8 cellular contexts compared by ENCODE assay signal in the genomic region with DNA sequence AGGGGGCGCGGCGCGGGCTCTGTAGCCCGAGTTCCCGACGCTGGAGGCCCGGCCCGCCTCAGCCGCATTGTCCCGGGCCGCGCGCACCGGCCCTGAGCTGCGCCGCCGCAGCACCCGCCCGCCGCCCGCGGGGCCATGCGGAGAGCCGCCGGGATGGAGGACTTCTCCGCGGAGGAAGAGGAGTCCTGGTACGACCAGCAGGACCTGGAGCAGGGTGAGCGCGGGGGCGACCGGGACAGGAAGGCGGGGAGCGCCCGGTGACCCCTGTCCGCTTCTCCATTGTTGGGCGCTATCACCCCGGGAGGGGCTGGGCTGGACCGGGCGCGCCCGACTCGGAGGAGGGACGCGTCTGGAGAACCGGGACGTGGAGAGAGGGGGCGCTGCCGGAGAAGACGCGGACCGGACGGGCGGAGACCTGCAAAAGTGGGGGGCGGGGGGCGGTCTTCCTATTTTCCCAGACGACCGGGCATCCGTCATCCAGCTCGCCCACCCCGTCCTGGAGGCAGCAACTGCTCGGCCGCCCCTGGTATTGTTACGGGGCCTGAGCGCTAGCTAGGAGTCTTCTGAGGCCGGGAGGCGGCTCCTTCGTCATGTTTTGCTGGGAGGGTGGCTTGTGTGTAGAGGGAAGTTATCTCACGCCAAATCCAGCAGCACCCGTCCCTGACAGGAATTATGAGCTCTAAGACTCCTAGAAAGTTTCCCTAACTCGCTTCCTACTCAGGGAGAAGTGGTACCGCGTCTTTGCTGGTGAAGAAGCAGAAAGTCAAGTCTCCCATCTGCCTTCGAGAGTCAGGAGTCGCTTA. TPM values are rescaled to one million over a fixed set of nuclear protein-coding genes. Genes with fewer than 3 reads are reported as not detected.
DNase-seq lines count a peak whose midpoint lies in the region; ATAC-seq and TF ChIP-seq lines count a peak whose summit lies in the region.

No MANE protein-coding gene starts in this region.

- peaks cover 9% of the 10 kb centered on the region for H3K27me3 Mint-ChIP-seq in activated naive CD4-positive, alpha-beta T cell treated with anti-CD3 and anti-CD28 coated beads for 36 hours (ENCODE audit: low read depth)
- H3K27me3 Mint-ChIP-seq in natural killer cell (ENCODE audit: low read depth in 2 of 2): peaks cover 7 to 21% of the 10 kb centered on the region in 2 donors

- CTCF ChIA-PET in activated naive CD4-positive, alpha-beta T cell treated with anti-CD3 and anti-CD28 coated beads for 36 hours (lab: Charles Lee): interaction anchor here (1.5 to 2.9 kb wide), 3 partner anchors 24 to 44 kb away, joined by 4 to 18 read pairs (median 15); partner anchors contain the start of gene MRPL58

- H3K9me3 Mint-ChIP-seq in activated naive CD4-positive, alpha-beta T cell treated with anti-CD3 and anti-CD28 coated beads for 36 hours: no peaks in the 10 kb centered on the region
- H3K9me3 Mint-ChIP-seq in natural killer cell: no peaks in the 10 kb centered on the region

- peak; percentile 16 to 18 for TF ChIP-seq POLR2A in uterus (IDR thresholded peaks at IDR 0.05)

- peaks cover 11% of the 10 kb centered on the region for H3K4me1 ChIP-seq in HAP-1
- peaks cover 12% of the 10 kb centered on the region for H3K4me1 ChIP-seq in foreskin keratinocyte
- peaks cover 0 to 3% of the 10 kb centered on the region in 2 donors for H3K4me1 ChIP-seq in uterus

- peaks cover 8% of the 10 kb centered on the region for H3K4me1 Mint-ChIP-seq in activated naive CD4-positive, alpha-beta T cell treated with anti-CD3 and anti-CD28 coated beads for 36 hours (ENCODE audit: low read depth)
- peaks cover 9 to 10% of the 10 kb centered on the region in 2 donors for H3K4me1 Mint-ChIP-seq in natural killer cell

- H3K36me3 ChIP-seq in HAP-1 (replicated peaks) (no peaks in the 10 kb centered on the region; the same call in 1 of the 2 replicates), uterus (no peaks in the 10 kb centered on the region)

- no peaks in the 10 kb centered on the region for H3K36me3 Mint-ChIP-seq in activated naive CD4-positive, alpha-beta T cell treated with anti-CD3 and anti-CD28 coated beads for 36 hours (ENCODE audit: low read depth)
- H3K36me3 Mint-ChIP-seq in natural killer cell: no peaks in the 10 kb centered on the region

- H3K4me3 Mint-ChIP-seq in activated naive CD4-positive, alpha-beta T cell treated with anti-CD3 and anti-CD28 coated beads for 36 hours: peak overlapping the region; percentile 68
- peak overlapping the region; percentile 83 for H3K4me3 Mint-ChIP-seq in natural killer cell

- intact Hi-C loops in activated naive CD4-positive, alpha-beta T cell treated with anti-CD3 and anti-CD28 coated beads for 36 hours (cut with micrococcal nuclease): loop anchor here (1.0 to 10.0 kb wide), 4 partner anchors 46 to 417 kb away; partner anchors contain the start of genes ATP5PD, GRB2 and KCTD2
- intact Hi-C loops in natural killer cell (cut with micrococcal nuclease): no loop called here
- intact Hi-C loops in uterus (cut with DNase I; ENCODE audit: low total_unique reads): no loop called here

- peak overlapping the region; percentile 83 for H3K4me3 ChIP-seq in HAP-1
- peak overlapping the region; percentile 78 to 83 for H3K4me3 ChIP-seq in uterus

- H3K27me3 ChIP-seq in HAP-1 (ENCODE audit: low read depth) (no peaks in the 10 kb centered on the region), foreskin keratinocyte (no peaks in the 10 kb centered on the region), uterus (no peaks in the 10 kb centered on the region)

- in situ Hi-C loops in HAP-1 (cut with MboI; ENCODE audit: low sequenced_read_pairs): no loop called here

- peak; percentile 56 for TF ChIP-seq CTCF in foreskin keratinocyte (conservative IDR thresholded peaks at IDR 0.05)
- TF ChIP-seq CTCF in natural killer cell (IDR thresholded peaks at IDR 0.05): peak; percentile 5
- TF ChIP-seq CTCF in uterus (IDR thresholded peaks at IDR 0.05): peak; percentile 53 to 70 (median 60)

- peak; percentile 65 for ATAC-seq in foreskin keratinocyte
- ATAC-seq in natural killer cell: peak; percentile 35 to 48 (median 46)

- H3K27ac Mint-ChIP-seq in activated naive CD4-positive, alpha-beta T cell treated with anti-CD3 and anti-CD28 coated beads for 36 hours: no peak overlapping the region
- H3K27ac Mint-ChIP-seq in natural killer cell: no peak overlapping the region

- DNase-seq in NCI-H1092 treated with DMSO at 0.1 percent for 48 hours (lab: John Stamatoyannopoulos, UW) (peak; percentile 12), NCI-H1092 (lab: John Stamatoyannopoulos, UW) (no peak), HAP-1 (ENCODE audit: low spot score in 2 of 2) (peak; percentile 28 to 69), NCI-H1930 (lab: John Stamatoyannopoulos, UW) (peak; percentile 32 to 51), foreskin keratinocyte (peak in 1 of 2 donors; percentile 67), natural killer cell (no peak), uterus (peak; percentile 86 to 93)
- peak; percentile 34 for DNase-seq in activated naive CD4-positive, alpha-beta T cell treated with anti-CD3 and anti-CD28 coated beads for 36 hours

- no peaks in the 10 kb centered on the region for H3K9me3 ChIP-seq in HAP-1
- no peaks in the 10 kb centered on the region for H3K9me3 ChIP-seq in uterus

- peak overlapping the region; percentile 16 for H3K27ac ChIP-seq in foreskin keratinocyte
- H3K27ac ChIP-seq in uterus: peak overlapping the region; percentile 93 to 98

RNA-seq across cellular contexts. Expression of gene CDR2L, which starts 0.7 kb away (rescaled TPM):
- under 1 TPM; 0.49 to 0.93 TPM for total RNA-seq in activated naive CD4-positive, alpha-beta T cell treated with anti-CD3 and anti-CD28 coated beads for 36 hours
- total RNA-seq in foreskin keratinocyte: 9.7 and 10.1 TPM in 2 replicates
- polyA plus RNA-seq in foreskin keratinocyte: 8.2 and 8.6 TPM in 2 replicates
- total RNA-seq in natural killer cell: under 1 TPM in 2 of 3 donors, not detected in 1; 0.14 to 0.23 TPM
- 10 to 100 TPM in 1 of 4 donors, 1 to 10 TPM in 3; 4.7 to 25.4 (median 6.7) TPM for total RNA-seq in uterus

RNA-seq across cellular contexts. Expression of gene HID1, which starts 15.6 kb away (rescaled TPM):
- total RNA-seq in activated naive CD4-positive, alpha-beta T cell treated with anti-CD3 and anti-CD28 coated beads for 36 hours: 1 to 10 TPM in 1 of 2 experiments, under 1 TPM in 1; 0.91 to 1.6 TPM
- total RNA-seq in foreskin keratinocyte: 0.07 and 0.10 TPM in 2 replicates
- polyA plus RNA-seq in foreskin keratinocyte: 0.15 TPM in 1 of 2 replicates, not detected in the other
- 1 to 10 TPM in 2 of 3 donors, under 1 TPM in 1; 0.66 to 9.5 (median 2.8) TPM for total RNA-seq in natural killer cell
- total RNA-seq in uterus: 10 to 100 TPM in 2 of 4 donors, 1 to 10 TPM in 2; 4.4 to 46.2 (median 22.6) TPM

RNA-seq across cellular contexts. Expression of gene MRPL58, which starts 24.4 kb away (rescaled TPM):
- 10 to 100 TPM; 60.6 to 64.5 TPM for total RNA-seq in activated naive CD4-positive, alpha-beta T cell treated with anti-CD3 and anti-CD28 coated beads for 36 hours
- total RNA-seq in foreskin keratinocyte (56.2 and 65.9 TPM in 2 replicates), natural killer cell (10 to 100 TPM in 2 of 3 donors, 1 to 10 TPM in 1; 9.0 to 15.7 (median 12.9) TPM), uterus (10 to 100 TPM; 18.2 to 26.4 (median 20.8) TPM)
- polyA plus RNA-seq in foreskin keratinocyte: 79.6 and 87.4 TPM in 2 replicates

RNA-seq across cellular contexts. Expression of gene OTOP3, which starts 52.4 kb away (rescaled TPM):
- total RNA-seq in activated naive CD4-positive, alpha-beta T cell treated with anti-CD3 and anti-CD28 coated beads for 36 hours: not detected
- not detected in 2 replicates for total RNA-seq in foreskin keratinocyte
- polyA plus RNA-seq in foreskin keratinocyte: not detected in 2 replicates
- not detected for total RNA-seq in natural killer cell
- not detected for total RNA-seq in uterus

RNA-seq across cellular contexts. Expression of gene ATP5PD, which starts 58.7 kb away (rescaled TPM):
- total RNA-seq in activated naive CD4-positive, alpha-beta T cell treated with anti-CD3 and anti-CD28 coated beads for 36 hours: 100 to 1,000 TPM; 227 to 249 TPM
- 318 and 323 TPM in 2 replicates for total RNA-seq in foreskin keratinocyte
- 425 and 434 TPM in 2 replicates for polyA plus RNA-seq in foreskin keratinocyte
- 10 to 100 TPM; 74.7 to 96.3 (median 75.2) TPM for total RNA-seq in natural killer cell
- 100 to 1,000 TPM; 117 to 282 (median 168) TPM for total RNA-seq in uterus

Comparison
In these comparisons a context has a peak if more than half of its experiments do, and no peak if none do; other contexts are left out.
1. DNase-seq: peak in NCI-H1092 treated with DMSO at 0.1 percent for 48 hours (single experiment), HAP-1 (2 of 2), NCI-H1930 (2 of 2), activated naive CD4-positive, alpha-beta T cell treated with anti-CD3 and anti-CD28 coated beads for 36 hours (single experiment) and uterus (2 of 2); none in NCI-H1092 (single experiment) and natural killer cell (single experiment).
2. CTCF ChIP-seq: peak in every context shown above with its lines; median percentile 60 in uterus; 56 in foreskin keratinocyte; 5 in natural killer cell.